Comparison of ENCODE assay signal across 1 cellular context in the genomic region with DNA sequence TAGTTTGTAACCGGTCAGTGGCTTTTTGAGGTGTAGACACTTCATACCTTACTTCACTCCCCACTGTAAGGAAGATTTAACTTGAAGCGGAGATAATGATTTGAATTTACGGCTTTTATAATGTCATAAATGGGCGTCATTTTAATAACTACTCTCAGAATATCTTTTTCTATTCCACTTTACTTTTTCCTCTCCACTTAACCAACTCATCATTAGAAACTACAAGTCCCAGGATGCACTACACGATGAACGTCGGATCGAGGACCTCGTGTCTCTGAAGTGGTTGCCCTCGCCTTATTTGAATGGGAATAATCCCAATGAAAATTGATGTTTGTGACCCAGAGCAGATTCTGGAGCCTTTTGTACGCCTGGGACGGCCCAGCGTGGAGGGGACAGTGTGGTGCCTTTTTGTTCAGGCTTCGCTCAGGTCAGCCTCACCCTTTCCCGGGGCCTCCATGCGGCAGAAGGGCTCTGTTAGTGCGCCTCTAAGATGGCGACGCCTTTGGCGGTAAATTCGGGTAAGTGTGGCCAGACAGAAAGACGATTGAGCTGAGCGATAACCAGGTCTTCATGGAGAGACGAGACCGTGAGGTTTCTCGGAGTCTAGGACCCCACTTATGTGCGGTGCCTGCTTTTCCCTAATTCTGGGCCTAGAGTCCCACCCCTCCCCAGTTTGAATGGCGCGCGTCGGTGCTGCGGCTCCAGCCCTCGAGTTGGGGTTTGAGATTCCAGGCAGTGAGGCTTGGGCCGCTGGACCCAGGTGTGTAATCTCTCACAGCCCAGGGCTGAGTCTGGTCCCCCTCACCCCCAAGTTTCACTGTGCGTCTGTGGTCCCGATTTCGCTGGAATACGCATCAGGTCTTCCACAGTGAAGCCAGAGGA.
TF ChIP-seq lines count a peak whose summit lies in the region.

A gene with protein sequence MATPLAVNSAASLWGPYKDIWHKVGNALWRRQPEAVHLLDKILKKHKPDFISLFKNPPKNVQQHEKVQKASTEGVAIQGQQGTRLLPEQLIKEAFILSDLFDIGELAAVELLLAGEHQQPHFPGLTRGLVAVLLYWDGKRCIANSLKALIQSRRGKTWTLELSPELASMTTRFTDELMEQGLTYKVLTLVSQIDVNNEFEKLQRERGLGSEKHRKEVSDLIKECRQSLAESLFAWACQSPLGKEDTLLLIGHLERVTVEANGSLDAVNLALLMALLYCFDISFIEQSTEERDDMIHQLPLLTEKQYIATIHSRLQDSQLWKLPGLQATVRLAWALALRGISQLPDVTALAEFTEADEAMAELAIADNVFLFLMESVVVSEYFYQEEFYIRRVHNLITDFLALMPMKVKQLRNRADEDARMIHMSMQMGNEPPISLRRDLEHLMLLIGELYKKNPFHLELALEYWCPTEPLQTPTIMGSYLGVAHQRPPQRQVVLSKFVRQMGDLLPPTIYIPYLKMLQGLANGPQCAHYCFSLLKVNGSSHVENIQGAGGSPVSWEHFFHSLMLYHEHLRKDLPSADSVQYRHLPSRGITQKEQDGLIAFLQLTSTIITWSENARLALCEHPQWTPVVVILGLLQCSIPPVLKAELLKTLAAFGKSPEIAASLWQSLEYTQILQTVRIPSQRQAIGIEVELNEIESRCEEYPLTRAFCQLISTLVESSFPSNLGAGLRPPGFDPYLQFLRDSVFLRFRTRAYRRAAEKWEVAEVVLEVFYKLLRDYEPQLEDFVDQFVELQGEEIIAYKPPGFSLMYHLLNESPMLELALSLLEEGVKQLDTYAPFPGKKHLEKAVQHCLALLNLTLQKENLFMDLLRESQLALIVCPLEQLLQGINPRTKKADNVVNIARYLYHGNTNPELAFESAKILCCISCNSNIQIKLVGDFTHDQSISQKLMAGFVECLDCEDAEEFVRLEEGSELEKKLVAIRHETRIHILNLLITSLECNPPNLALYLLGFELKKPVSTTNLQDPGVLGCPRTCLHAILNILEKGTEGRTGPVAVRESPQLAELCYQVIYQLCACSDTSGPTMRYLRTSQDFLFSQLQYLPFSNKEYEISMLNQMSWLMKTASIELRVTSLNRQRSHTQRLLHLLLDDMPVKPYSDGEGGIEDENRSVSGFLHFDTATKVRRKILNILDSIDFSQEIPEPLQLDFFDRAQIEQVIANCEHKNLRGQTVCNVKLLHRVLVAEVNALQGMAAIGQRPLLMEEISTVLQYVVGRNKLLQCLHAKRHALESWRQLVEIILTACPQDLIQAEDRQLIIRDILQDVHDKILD (N-terminal part only) (plus strand): TSS at position 463 of the 882 bp plus-strand sequence. CDS start 28 bp downstream, at position 491.

TF ChIP-seq in HepG2, 621 proteins besides CTCF, POLR2A, EP300 and RAD21 (continued from another document and continues in another):
- TF ChIP-seq, protein P1, sequence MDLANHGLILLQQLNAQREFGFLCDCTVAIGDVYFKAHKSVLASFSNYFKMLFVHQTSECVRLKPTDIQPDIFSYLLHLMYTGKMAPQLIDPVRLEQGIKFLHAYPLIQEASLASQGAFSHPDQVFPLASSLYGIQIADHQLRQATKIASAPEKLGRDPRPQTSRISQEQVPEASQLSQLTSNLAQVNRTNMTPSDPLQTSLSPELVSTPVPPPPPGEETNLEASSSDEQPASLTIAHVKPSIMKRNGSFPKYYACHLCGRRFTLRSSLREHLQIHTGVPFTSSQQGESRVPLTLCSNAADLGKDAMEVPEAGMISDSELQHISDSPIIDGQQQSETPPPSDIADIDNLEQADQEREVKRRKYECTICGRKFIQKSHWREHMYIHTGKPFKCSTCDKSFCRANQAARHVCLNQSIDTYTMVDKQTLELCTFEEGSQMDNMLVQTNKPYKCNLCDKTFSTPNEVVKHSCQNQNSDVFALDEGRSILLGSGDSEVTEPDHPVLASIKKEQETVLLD (CRISPR knock-in tag; IDR thresholded peaks at IDR 0.05; ENCODE audit: low read depth) = no peak
- TF ChIP-seq, protein P2, sequence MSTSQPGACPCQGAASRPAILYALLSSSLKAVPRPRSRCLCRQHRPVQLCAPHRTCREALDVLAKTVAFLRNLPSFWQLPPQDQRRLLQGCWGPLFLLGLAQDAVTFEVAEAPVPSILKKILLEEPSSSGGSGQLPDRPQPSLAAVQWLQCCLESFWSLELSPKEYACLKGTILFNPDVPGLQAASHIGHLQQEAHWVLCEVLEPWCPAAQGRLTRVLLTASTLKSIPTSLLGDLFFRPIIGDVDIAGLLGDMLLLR (CRISPR knock-in tag; IDR thresholded peaks at IDR 0.05) = peak; percentile 72; the same call in 1 of the 2 replicates
- TF ChIP-seq, protein P3, sequence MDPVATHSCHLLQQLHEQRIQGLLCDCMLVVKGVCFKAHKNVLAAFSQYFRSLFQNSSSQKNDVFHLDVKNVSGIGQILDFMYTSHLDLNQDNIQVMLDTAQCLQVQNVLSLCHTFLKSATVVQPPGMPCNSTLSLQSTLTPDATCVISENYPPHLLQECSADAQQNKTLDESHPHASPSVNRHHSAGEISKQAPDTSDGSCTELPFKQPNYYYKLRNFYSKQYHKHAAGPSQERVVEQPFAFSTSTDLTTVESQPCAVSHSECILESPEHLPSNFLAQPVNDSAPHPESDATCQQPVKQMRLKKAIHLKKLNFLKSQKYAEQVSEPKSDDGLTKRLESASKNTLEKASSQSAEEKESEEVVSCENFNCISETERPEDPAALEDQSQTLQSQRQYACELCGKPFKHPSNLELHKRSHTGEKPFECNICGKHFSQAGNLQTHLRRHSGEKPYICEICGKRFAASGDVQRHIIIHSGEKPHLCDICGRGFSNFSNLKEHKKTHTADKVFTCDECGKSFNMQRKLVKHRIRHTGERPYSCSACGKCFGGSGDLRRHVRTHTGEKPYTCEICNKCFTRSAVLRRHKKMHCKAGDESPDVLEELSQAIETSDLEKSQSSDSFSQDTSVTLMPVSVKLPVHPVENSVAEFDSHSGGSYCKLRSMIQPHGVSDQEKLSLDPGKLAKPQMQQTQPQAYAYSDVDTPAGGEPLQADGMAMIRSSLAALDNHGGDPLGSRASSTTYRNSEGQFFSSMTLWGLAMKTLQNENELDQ (CRISPR knock-in tag; IDR thresholded peaks at IDR 0.05; ENCODE audit: borderline replicate concordance) = no peak
- TF ChIP-seq TEAD3 (CRISPR knock-in tag; optimal IDR thresholded peaks at IDR 0.05; ENCODE audit: borderline replicate concordance) (peak; percentile 63), SRY (CRISPR knock-in tag; IDR thresholded peaks at IDR 0.05) (peak; percentile 69; the same call in 1 of the 2 replicates), ZSCAN31 (CRISPR knock-in tag; IDR thresholded peaks at IDR 0.05; ENCODE audit: low read depth) (peak; percentile 70), PRMT3 (CRISPR knock-in tag; IDR thresholded peaks at IDR 0.05; ENCODE audit: borderline replicate concordance, low read depth) (no peak), CAMTA2 (CRISPR knock-in tag; IDR thresholded peaks at IDR 0.05; ENCODE audit: borderline replicate concordance) (peak; percentile 88; the same call in 1 of the 2 replicates), ZNF841 (CRISPR knock-in tag; IDR thresholded peaks at IDR 0.05; ENCODE audit: borderline replicate concordance) (no peak), KLF13 (CRISPR knock-in tag; IDR thresholded peaks at IDR 0.05) (no peak), ARID4A (CRISPR knock-in tag; IDR thresholded peaks at IDR 0.05; ENCODE audit: borderline replicate concordance) (peak; percentile 91), THRA (CRISPR knock-in tag; IDR thresholded peaks at IDR 0.05; ENCODE audit: borderline replicate concordance) (0 out of 2 replicates have a peak, but pooled peaks have one; percentile 28), IRX3 (CRISPR knock-in tag; IDR thresholded peaks at IDR 0.05; ENCODE audit: borderline replicate concordance, low read depth) (peak; percentile 39; the same call in 1 of the 2 replicates), ZNF781 (CRISPR knock-in tag; IDR thresholded peaks at IDR 0.05; ENCODE audit: borderline replicate concordance, not compliant biosample characterization) (peak; percentile 63), U2AF2 (IDR thresholded peaks at IDR 0.05; ENCODE audit: low read depth, low read length) (no peak), ZNF451 (CRISPR knock-in tag; IDR thresholded peaks at IDR 0.05) (peak; percentile 64)
- TF ChIP-seq, protein P4, sequence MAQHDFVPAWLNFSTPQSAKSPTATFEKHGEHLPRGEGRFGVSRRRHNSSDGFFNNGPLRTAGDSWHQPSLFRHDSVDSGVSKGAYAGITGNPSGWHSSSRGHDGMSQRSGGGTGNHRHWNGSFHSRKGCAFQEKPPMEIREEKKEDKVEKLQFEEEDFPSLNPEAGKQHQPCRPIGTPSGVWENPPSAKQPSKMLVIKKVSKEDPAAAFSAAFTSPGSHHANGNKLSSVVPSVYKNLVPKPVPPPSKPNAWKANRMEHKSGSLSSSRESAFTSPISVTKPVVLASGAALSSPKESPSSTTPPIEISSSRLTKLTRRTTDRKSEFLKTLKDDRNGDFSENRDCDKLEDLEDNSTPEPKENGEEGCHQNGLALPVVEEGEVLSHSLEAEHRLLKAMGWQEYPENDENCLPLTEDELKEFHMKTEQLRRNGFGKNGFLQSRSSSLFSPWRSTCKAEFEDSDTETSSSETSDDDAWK (CRISPR knock-in tag; IDR thresholded peaks at IDR 0.05) = no peak
- TF ChIP-seq, protein P5, sequence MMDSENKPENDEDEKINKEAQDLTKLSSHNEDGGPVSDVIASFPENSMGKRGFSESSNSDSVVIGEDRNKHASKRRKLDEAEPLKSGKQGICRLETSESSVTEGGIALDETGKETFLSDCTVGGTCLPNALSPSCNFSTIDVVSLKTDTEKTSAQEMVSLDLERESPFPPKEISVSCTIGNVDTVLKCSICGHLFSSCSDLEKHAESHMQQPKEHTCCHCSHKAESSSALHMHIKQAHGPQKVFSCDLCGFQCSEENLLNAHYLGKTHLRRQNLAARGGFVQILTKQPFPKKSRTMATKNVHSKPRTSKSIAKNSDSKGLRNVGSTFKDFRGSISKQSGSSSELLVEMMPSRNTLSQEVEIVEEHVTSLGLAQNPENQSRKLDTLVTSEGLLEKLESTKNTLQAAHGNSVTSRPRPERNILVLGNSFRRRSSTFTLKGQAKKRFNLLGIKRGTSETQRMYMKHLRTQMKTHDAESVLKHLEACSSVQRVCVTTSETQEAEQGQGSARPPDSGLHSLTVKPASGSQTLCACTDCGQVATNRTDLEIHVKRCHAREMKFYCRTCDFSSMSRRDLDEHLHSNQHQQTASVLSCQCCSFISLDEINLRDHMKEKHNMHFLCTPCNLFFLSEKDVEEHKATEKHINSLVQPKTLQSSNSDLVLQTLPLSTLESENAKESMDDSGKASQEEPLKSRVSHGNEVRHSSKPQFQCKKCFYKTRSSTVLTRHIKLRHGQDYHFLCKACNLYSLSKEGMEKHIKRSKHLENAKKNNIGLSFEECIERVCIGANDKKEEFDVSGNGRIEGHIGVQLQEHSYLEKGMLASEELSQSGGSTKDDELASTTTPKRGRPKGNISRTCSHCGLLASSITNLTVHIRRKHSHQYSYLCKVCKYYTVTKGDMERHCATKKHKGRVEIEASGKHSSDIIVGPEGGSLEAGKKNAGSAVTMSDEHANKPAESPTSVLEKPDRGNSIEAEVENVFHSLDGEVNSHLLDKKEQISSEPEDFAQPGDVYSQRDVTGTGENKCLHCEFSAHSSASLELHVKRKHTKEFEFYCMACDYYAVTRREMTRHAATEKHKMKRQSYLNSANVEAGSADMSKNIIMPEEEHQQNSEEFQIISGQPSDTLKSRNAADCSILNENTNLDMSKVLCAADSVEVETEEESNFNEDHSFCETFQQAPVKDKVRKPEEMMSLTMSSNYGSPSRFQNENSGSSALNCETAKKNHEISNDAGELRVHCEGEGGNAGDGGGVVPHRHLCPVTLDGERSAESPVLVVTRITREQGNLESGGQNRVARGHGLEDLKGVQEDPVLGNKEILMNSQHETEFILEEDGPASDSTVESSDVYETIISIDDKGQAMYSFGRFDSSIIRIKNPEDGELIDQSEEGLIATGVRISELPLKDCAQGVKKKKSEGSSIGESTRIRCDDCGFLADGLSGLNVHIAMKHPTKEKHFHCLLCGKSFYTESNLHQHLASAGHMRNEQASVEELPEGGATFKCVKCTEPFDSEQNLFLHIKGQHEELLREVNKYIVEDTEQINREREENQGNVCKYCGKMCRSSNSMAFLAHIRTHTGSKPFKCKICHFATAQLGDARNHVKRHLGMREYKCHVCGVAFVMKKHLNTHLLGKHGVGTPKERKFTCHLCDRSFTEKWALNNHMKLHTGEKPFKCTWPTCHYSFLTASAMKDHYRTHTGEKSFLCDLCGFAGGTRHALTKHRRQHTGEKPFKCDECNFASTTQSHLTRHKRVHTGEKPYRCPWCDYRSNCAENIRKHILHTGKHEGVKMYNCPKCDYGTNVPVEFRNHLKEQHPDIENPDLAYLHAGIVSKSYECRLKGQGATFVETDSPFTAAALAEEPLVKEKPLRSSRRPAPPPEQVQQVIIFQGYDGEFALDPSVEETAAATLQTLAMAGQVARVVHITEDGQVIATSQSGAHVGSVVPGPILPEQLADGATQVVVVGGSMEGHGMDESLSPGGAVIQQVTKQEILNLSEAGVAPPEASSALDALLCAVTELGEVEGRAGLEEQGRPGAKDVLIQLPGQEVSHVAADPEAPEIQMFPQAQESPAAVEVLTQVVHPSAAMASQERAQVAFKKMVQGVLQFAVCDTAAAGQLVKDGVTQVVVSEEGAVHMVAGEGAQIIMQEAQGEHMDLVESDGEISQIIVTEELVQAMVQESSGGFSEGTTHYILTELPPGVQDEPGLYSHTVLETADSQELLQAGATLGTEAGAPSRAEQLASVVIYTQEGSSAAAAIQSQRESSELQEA (CRISPR knock-in tag; IDR thresholded peaks at IDR 0.05; ENCODE audit: not compliant biosample characterization) = peak; percentile 97
